Comparison of ENCODE assay signal across 21 cellular contexts in genomic region chr1:61071205-61071830, GRCh38.
"Had no signal": no experiment of that assay in that cellular context is flagged by ENCODE, and none has a peak within 500 bp of the region (broad histone marks: within the 10 kb centered on the region; RNA-seq: fewer than 3 reads in every experiment).

No MANE protein-coding gene starts in this region.

- H3K9me3 ChIP-seq: MG63, SJSA1 had no signal

- H3K27me3 ChIP-seq: MG63, SJSA1 had no signal

- DNase-seq: KBM-7, MG63, NCI-H1092, NCI-H1105 treated with DMSO at 0.1 percent for 48 hours, NCI-H1417 treated with DMSO at 0.1 percent for 48 hours, NCI-H146, NCI-H1694 treated with DMSO at 0.1 percent for 48 hours, NCI-H1930, NCI-H2081, NCI-H2107, NCI-H2227 treated with DMSO at 0.1 percent for 48 hours, NCI-H524, NCI-H526 treated with DMSO at 0.1 percent for 48 hours, NCI-H748 treated with DMSO at 0.1 percent for 48 hours, Right ventricle myocardium superior, RPMI8226, SIG-M5 had no signal

- H3K4me3 ChIP-seq: MG63, SJSA1, SK-N-MC had no signal

- H3K27ac Mint-ChIP-seq: IgD-negative memory B cell had no signal

- H3K9me3 Mint-ChIP-seq: IgD-negative memory B cell had no signal

- H3K4me3 Mint-ChIP-seq: IgD-negative memory B cell had no signal

- H3K27me3 Mint-ChIP-seq: IgD-negative memory B cell had no signal

- H3K36me3 Mint-ChIP-seq: IgD-negative memory B cell had no signal

- H3K27ac ChIP-seq: HL-60, SJSA1, SK-N-MC had no signal

- H3K36me3 ChIP-seq: MG63, SJSA1 had no signal
